Comparison of ENCODE assay signal across 10 cellular contexts in the genomic region with DNA sequence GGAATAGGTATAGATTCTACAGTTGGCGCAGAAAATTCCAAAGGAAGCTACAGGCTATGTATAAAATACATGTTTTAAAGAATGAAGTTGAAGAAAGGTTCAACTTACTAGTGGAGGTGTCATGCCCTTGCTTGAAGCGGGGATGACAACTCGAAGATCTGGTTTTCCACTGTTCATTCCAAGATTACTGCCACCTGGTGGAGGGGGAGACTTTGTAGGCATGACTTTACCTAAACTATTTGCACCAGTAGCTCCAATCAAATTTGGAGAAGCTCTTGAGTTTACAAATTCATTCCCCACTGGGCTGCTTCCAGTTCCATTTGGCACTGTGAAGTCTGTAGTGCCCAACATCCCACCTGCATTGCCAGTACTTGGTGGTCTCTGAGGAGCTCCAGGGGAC.
A peak's percentile ranks its signal among the peaks of the same experiment; 100 is the strongest.
DNase-seq lines count a peak whose midpoint lies in the region; ATAC-seq, FAIRE-seq and TF ChIP-seq lines count a peak whose summit lies in the region.
"Had no signal": no experiment of that assay in that cellular context is flagged by ENCODE, and none has a peak within 500 bp of the region (broad histone marks: within the 10 kb centered on the region; RNA-seq: fewer than 3 reads in every experiment).

No MANE protein-coding gene starts in this region.

- no peaks in the 10 kb centered on the region for H3K36me3 ChIP-seq in H1 (ENCODE audit: control insufficient read depth in 2 of 4, insufficient read depth in 4 of 4, low read length in 3 of 4)
- H3K36me3 ChIP-seq: thoracic aorta had no signal

- WGBS in H1 (ENCODE audit: extremely low coverage in 1 of 2, insufficient coverage in 1 of 2, insufficient read length in 1 of 2, insufficient replicate concordance in 2 of 2, low coverage in 1 of 2, low lambda C conversion rate in 2 of 2, missing lambda C conversion rate in 1 of 2), 2 experiments = 74% methylated on average over 3 of the region's 3 CpGs; no CpG with 5 or more reads in 1 of the 2 experiments

- H2BK15ac ChIP-seq in H1 (ENCODE audit: low read length) = no peak overlapping the region

- H2AFZ ChIP-seq in H1 (ENCODE audit: low read length) = no peak overlapping the region; the same call in 1 of the 2 replicates

- no peak overlapping the region for H3K4me3 ChIP-seq in H1 (ENCODE audit: extremely low read depth in 1 of 4, insufficient read depth in 2 of 4, low read depth in 3 of 4, low read length in 4 of 4)
- H3K4me3 ChIP-seq: skin epidermis, thoracic aorta had no signal

- no peaks in the 10 kb centered on the region for H3K23me2 ChIP-seq in H1 (ENCODE audit: low read depth, low read length)

- H4K8ac ChIP-seq in H1 (ENCODE audit: extremely low read depth, insufficient read depth, low read length) = no peak overlapping the region

- H3K9me3 Mint-ChIP-seq in activated T-helper 2 cell treated with anti-CD3 and anti-CD28 coated beads, Interferon-gamma antibody, Interleukin-2, Interleukin-4, amounts not matched to agents 10 μg/mL and 5 μg/mL and 100 μg/mL, durations not matched to agents 14 hours and 24 hours and 36 hours = no peaks in the 10 kb centered on the region

- no peaks in the 10 kb centered on the region for H3K79me2 ChIP-seq in H1 (ENCODE audit: control insufficient read depth in 1 of 2, insufficient read depth in 2 of 2, low read length in 2 of 2)

- H3K9me3 ChIP-seq in H1 (ENCODE audit: insufficient read depth in 2 of 2, low read depth in 1 of 2, low read length in 1 of 2) = no peaks in the 10 kb centered on the region
- H3K9me3 ChIP-seq: thoracic aorta had no signal

- H4K20me1 ChIP-seq in H1 (replicated peaks in 1 of 2; ENCODE audit: control insufficient read depth in 1 of 2, insufficient read depth in 2 of 2, low read length in 2 of 2) = no peaks in the 10 kb centered on the region

- no peak overlapping the region for H2BK12ac ChIP-seq in H1 (ENCODE audit: low read depth, low read length)

- H4K91ac ChIP-seq in H1 (replicated peaks; ENCODE audit: insufficient read length, low read length) = no peak overlapping the region

- H3K56ac ChIP-seq in H1 (replicated peaks; ENCODE audit: insufficient read length, low read depth, low read length) = no peak overlapping the region

- H2BK120ac ChIP-seq in H1 (replicated peaks; ENCODE audit: low read depth, low read length) = no peak overlapping the region

- H3K27ac ChIP-seq in H1 (ENCODE audit: low read depth, low read length) = no peak overlapping the region
- H3K27ac ChIP-seq: skin epidermis, thoracic aorta had no signal

- H3K14ac ChIP-seq in H1 (ENCODE audit: insufficient read length) = no peak overlapping the region

- TF ChIP-seq POLR2A in H1 (IDR thresholded peaks at IDR 0.05; ENCODE audit: control extremely low read depth in 1 of 2, low read depth in 2 of 2, low read length in 2 of 2) = no peak

- ATAC-seq in activated CD4-positive, CD25-positive, alpha-beta regulatory T cell treated with anti-CD3 and anti-CD28 coated beads, Interleukin-2, amount 50 U/mL, for 24 hours = no peak

- H3K36me3 Mint-ChIP-seq in activated T-helper 2 cell treated with anti-CD3 and anti-CD28 coated beads, Interferon-gamma antibody, Interleukin-2, Interleukin-4, amounts not matched to agents 10 μg/mL and 5 μg/mL and 100 μg/mL, durations not matched to agents 14 hours and 24 hours and 36 hours (ENCODE audit: low read depth) = no peaks in the 10 kb centered on the region

- no peak overlapping the region for H2BK5ac ChIP-seq in H1 (ENCODE audit: low read depth, low read length)

- peak; percentile 14 to 51 (median 48) for TF ChIP-seq CTCF in H1 (IDR thresholded peaks at IDR 0.05; ENCODE audit: control extremely low read depth in 1 of 3, insufficient read depth in 1 of 3, low read depth in 1 of 3, low read length in 3 of 3)

- no peaks in the 10 kb centered on the region for H3K4me1 Mint-ChIP-seq in activated T-helper 2 cell treated with anti-CD3 and anti-CD28 coated beads, Interferon-gamma antibody, Interleukin-2, Interleukin-4, amounts not matched to agents 10 μg/mL and 5 μg/mL and 100 μg/mL, durations not matched to agents 14 hours and 24 hours and 36 hours (ENCODE audit: low read depth)

- H2AK5ac ChIP-seq in H1 (ENCODE audit: low read depth, low read length) = no peak overlapping the region

- H3K27me3 Mint-ChIP-seq in activated T-helper 2 cell treated with anti-CD3 and anti-CD28 coated beads, Interferon-gamma antibody, Interleukin-2, Interleukin-4, amounts not matched to agents 10 μg/mL and 5 μg/mL and 100 μg/mL, durations not matched to agents 14 hours and 24 hours and 36 hours (ENCODE audit: low read depth) = peaks cover 4% of the 10 kb centered on the region

- intact Hi-C loops in activated T-helper 2 cell treated with anti-CD3 and anti-CD28 coated beads, Interferon-gamma antibody, Interleukin-2, Interleukin-4, amounts not matched to agents 10 μg/mL and 5 μg/mL and 100 μg/mL, durations not matched to agents 14 hours and 24 hours and 36 hours (cut with micrococcal nuclease) = no loop called here

- H3K4me3 Mint-ChIP-seq in activated T-helper 2 cell treated with anti-CD3 and anti-CD28 coated beads, Interferon-gamma antibody, Interleukin-2, Interleukin-4, amounts not matched to agents 10 μg/mL and 5 μg/mL and 100 μg/mL, durations not matched to agents 14 hours and 24 hours and 36 hours (ENCODE audit: low read depth) = no peak overlapping the region

- peak; percentile 13 for DNase-seq in stimulated activated CD4-positive, alpha-beta T cell treated with anti-CD3 and anti-CD28 coated beads, Interleukin-15, amount 100 ng/mL, for 24 hours
- no peak for DNase-seq in stimulated activated CD4-positive, alpha-beta T cell treated with anti-CD3 and anti-CD28 coated beads, Interleukin-12 subunit alpha, Interleukin-12 subunit beta, amount 100 ng/mL, for 4 hours
- DNase-seq in NCI-H1694 treated with DMSO at 0.1 percent for 48 hours (lab: John Stamatoyannopoulos, UW) = peak; percentile 5
- peak in 1 of 2 experiments; percentile 55 for DNase-seq in H1 (ENCODE audit: low read depth in 1 of 2, low spot score in 2 of 2)
- DNase-seq in amniotic stem cell (lab: John Stamatoyannopoulos, UW) = no peak
- DNase-seq in NCI-H1930 (lab: John Stamatoyannopoulos, UW) = no peak
- DNase-seq in activated T-helper 2 cell treated with anti-CD3 and anti-CD28 coated beads, Interferon-gamma antibody, Interleukin-2, Interleukin-4, amounts not matched to agents 10 μg/mL and 5 μg/mL and 100 μg/mL, durations not matched to agents 14 hours and 24 hours and 36 hours (ENCODE audit: low spot score) = no peak

- H3K4me2 ChIP-seq in H1 (ENCODE audit: insufficient read depth in 1 of 2, low read depth in 2 of 2, low read length in 2 of 2) = no peak overlapping the region

- TF ChIP-seq EP300 in H1 (IDR thresholded peaks at IDR 0.05; ENCODE audit: borderline replicate concordance in 1 of 2, low read depth in 2 of 2, low read length in 2 of 2) = no peak

- no peak overlapping the region; the same call in 1 of the 2 replicates for H3K18ac ChIP-seq in H1 (ENCODE audit: extremely low read depth, low read length)

- H3K4me1 ChIP-seq in H1 (replicated peaks in 1 of 4; ENCODE audit: control insufficient read depth in 3 of 4, insufficient read depth in 4 of 4, low read length in 3 of 4) = no peaks in the 10 kb centered on the region

- no peak overlapping the region for H2BK20ac ChIP-seq in H1 (ENCODE audit: low read length)

- no peak overlapping the region for H3K27ac Mint-ChIP-seq in activated T-helper 2 cell treated with anti-CD3 and anti-CD28 coated beads, Interferon-gamma antibody, Interleukin-2, Interleukin-4, amounts not matched to agents 10 μg/mL and 5 μg/mL and 100 μg/mL, durations not matched to agents 14 hours and 24 hours and 36 hours

- H3K4ac ChIP-seq in H1 (replicated peaks; ENCODE audit: insufficient read length, low read depth, low read length) = no peak overlapping the region

- TF ChIP-seq RAD21 in H1 (IDR thresholded peaks at IDR 0.05 in 1 of 2, conservative IDR thresholded peaks at IDR 0.05 in 1 of 2; ENCODE audit: low read depth in 2 of 2, low read length in 2 of 2) = peak; percentile 41 to 56

- no peak overlapping the region for H3K23ac ChIP-seq in H1 (ENCODE audit: insufficient read length)

- CTCF ChIA-PET in H1 (lab: Charles Lee; ENCODE audit: partially characterized antibody) = interaction anchor here (0.6 to 2.4 kb wide), 29 partner anchors 9 to 368 kb away, joined by 3 to 12 read pairs (median 4); no protein-coding TSS in a partner anchor

- H3K27me3 ChIP-seq in H1 (replicated peaks in 1 of 4; ENCODE audit: control insufficient read depth in 3 of 4, extremely low read depth in 1 of 4, insufficient read depth in 3 of 4, low read length in 3 of 4) = no peaks in the 10 kb centered on the region

- no peak overlapping the region for H3K9ac ChIP-seq in H1 (replicated peaks in 1 of 4; ENCODE audit: extremely low read depth in 1 of 4, low read depth in 3 of 4, low read length in 3 of 4)

- no peaks in the 10 kb centered on the region for H3K79me1 ChIP-seq in H1 (ENCODE audit: low read depth, low read length)

- FAIRE-seq in H1 (lab: Jason Lieb, UNC) = peak; percentile 94

- H4K5ac ChIP-seq in H1 (ENCODE audit: insufficient read length, low read depth, low read length) = no peak overlapping the region

- POLR2A ChIA-PET in H1 (lab: Charles Lee; ENCODE audit: partially characterized antibody) = no interaction called here

TF ChIP-seq in H1, 55 proteins besides CTCF, POLR2A, EP300 and RAD21 (continues in another document):
- TF ChIP-seq ASH2L (IDR thresholded peaks at IDR 0.05; ENCODE audit: low read length) = no peak
- TF ChIP-seq JUN (IDR thresholded peaks at IDR 0.05; ENCODE audit: low read depth, low read length) = no peak
- no peak for TF ChIP-seq GTF2F1 (IDR thresholded peaks at IDR 0.05; ENCODE audit: borderline replicate concordance, low read depth, low read length)
- TF ChIP-seq KDM1A (IDR thresholded peaks at IDR 0.05; ENCODE audit: borderline replicate concordance, low read length) = no peak
- TF ChIP-seq RNF2 (IDR thresholded peaks at IDR 0.05; ENCODE audit: borderline replicate concordance, low read depth, low read length, missing control alignments, poor library complexity, severe bottlenecking) = no peak
- TF ChIP-seq CBX8 (IDR thresholded peaks at IDR 0.05; ENCODE audit: borderline replicate concordance, low read depth, low read length) = no peak
- TF ChIP-seq HDAC2 (IDR thresholded peaks at IDR 0.05; ENCODE audit: borderline replicate concordance in 1 of 2, low read depth in 2 of 2, low read length in 2 of 2) = no peak
- TF ChIP-seq, protein P1, sequence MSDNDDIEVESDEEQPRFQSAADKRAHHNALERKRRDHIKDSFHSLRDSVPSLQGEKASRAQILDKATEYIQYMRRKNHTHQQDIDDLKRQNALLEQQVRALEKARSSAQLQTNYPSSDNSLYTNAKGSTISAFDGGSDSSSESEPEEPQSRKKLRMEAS (IDR thresholded peaks at IDR 0.05) = no peak
- TF ChIP-seq JUND (IDR thresholded peaks at IDR 0.05; ENCODE audit: low read length) = no peak
- no peak for TF ChIP-seq CTBP2 (IDR thresholded peaks at IDR 0.05; ENCODE audit: borderline replicate concordance, insufficient read depth, insufficient read length, low read length)

Comparison
In these comparisons a context has a peak if more than half of its experiments do, and no peak if none do; other contexts are left out.
1. DNase-seq: peak in stimulated activated CD4-positive, alpha-beta T cell treated with anti-CD3 and anti-CD28 coated beads, Interleukin-15, amount 100 ng/mL, for 24 hours (single experiment) and NCI-H1694 treated with DMSO at 0.1 percent for 48 hours (single experiment); none in stimulated activated CD4-positive, alpha-beta T cell treated with anti-CD3 and anti-CD28 coated beads, Interleukin-12 subunit alpha, Interleukin-12 subunit beta, amount 100 ng/mL, for 4 hours (single experiment), amniotic stem cell (single experiment), NCI-H1930 (0 of 2) and activated T-helper 2 cell treated with anti-CD3 and anti-CD28 coated beads, Interferon-gamma antibody, Interleukin-2, Interleukin-4, amounts not matched to agents 10 μg/mL and 5 μg/mL and 100 μg/mL, durations not matched to agents 14 hours and 24 hours and 36 hours (single experiment).